In genomic region chr2:231604685-231605606, GRCh38 we compare ENCODE assay signal across 8 cellular contexts.
DNase-seq lines count a peak whose midpoint lies in the region; ATAC-seq lines count a peak whose summit lies in the region.

No MANE protein-coding gene starts in this region.

- ATAC-seq in GM19438 (IDR thresholded peaks at IDR 0.05; ENCODE audit: low read depth, unreplicated experiment) (peak; percentile 89), HG03565 (IDR thresholded peaks at IDR 0.05; ENCODE audit: unreplicated experiment) (peak; percentile 72), memory B cell (ENCODE audit: low read depth) (peak; percentile 82)

- H3K27me3 Mint-ChIP-seq in memory B cell, result no peaks in the 10 kb centered on the region

- H3K27ac Mint-ChIP-seq in memory B cell, result peak overlapping the region; percentile 97

- H3K9me3 Mint-ChIP-seq in memory B cell, result no peaks in the 10 kb centered on the region

- H3K36me3 Mint-ChIP-seq in memory B cell, result no peaks in the 10 kb centered on the region

- DNase-seq in CD1c-positive myeloid dendritic cell (ENCODE audit: extremely low spot score) (peak; percentile 99), NCI-H82 treated with DMSO at 0.1 percent for 48 hours (lab: John Stamatoyannopoulos, UW; ENCODE audit: unreplicated experiment) (peak; percentile 89), memory B cell (ENCODE audit: low spot score in 2 of 2) (peak; percentile 98 to 99)
- peak; percentile 96 for DNase-seq in activated CD8-positive, alpha-beta memory T cell treated with anti-CD3 and anti-CD28 coated beads for 24 hours
- peak; percentile 93 for DNase-seq in effector CD8-positive, alpha-beta T cell (lab: John Stamatoyannopoulos, UW)
- DNase-seq in stimulated activated CD4-positive, alpha-beta T cell treated with anti-CD3 and anti-CD28 coated beads, TNF-alpha, amount 100 ng/mL, for 48 hours (ENCODE audit: low read depth in 3 of 3), result peak; percentile 82 to 93 (median 91)

- H3K4me1 Mint-ChIP-seq in memory B cell, result peaks cover 15% of the 10 kb centered on the region

- peak overlapping the region; percentile 76 for H3K4me3 Mint-ChIP-seq in memory B cell

Comparison
In these comparisons a context has a peak if more than half of its experiments do, and no peak if none do; other contexts are left out.
1. Peak in every context shown above with its lines: DNase-seq and ATAC-seq.